Comparison of ENCODE assay signal across 26 cellular contexts in genomic region chr13:99159331-99160061, GRCh38.
"Had no signal": no experiment of that assay in that cellular context is flagged by ENCODE, and none has a peak within 500 bp of the region (broad histone marks: within the 10 kb centered on the region; RNA-seq: fewer than 3 reads in every experiment).

No MANE protein-coding gene starts in this region.

- H3K27ac Mint-ChIP-seq: activated CD4-positive, alpha-beta memory T cell treated with anti-CD3 and anti-CD28 coated beads for 36 hours; activated naive CD4-positive, alpha-beta T cell treated with anti-CD3 and anti-CD28 coated beads for 36 hours; activated naive CD8-positive, alpha-beta T cell; T-helper 17 cell; WTC11 had no signal

- H3K36me3 Mint-ChIP-seq: activated CD4-positive, alpha-beta memory T cell treated with anti-CD3 and anti-CD28 coated beads for 36 hours; WTC11 had no signal

- H3K4me3 Mint-ChIP-seq: activated CD4-positive, alpha-beta memory T cell treated with anti-CD3 and anti-CD28 coated beads for 36 hours; activated naive CD4-positive, alpha-beta T cell treated with anti-CD3 and anti-CD28 coated beads for 36 hours; activated naive CD8-positive, alpha-beta T cell; activated T-cell treated with anti-CD3 and anti-CD28 coated beads, Interleukin-2, amount 50 U/mL, for 4 hours; T-helper 17 cell; WTC11 had no signal

- H3K4me1 ChIP-seq: Peyer's patch had no signal

- H3K4me1 Mint-ChIP-seq: WTC11 had no signal

- H3K27me3 Mint-ChIP-seq: activated naive CD8-positive, alpha-beta T cell had no signal

- H3K27me3 ChIP-seq: brain microvascular endothelial cell, MG63, Peyer's patch had no signal

- H3K9me3 Mint-ChIP-seq: activated CD4-positive, alpha-beta memory T cell treated with anti-CD3 and anti-CD28 coated beads for 36 hours; activated naive CD4-positive, alpha-beta T cell treated with anti-CD3 and anti-CD28 coated beads for 36 hours; activated T-cell treated with anti-CD3 and anti-CD28 coated beads, Interleukin-2, amount 50 U/mL, for 4 hours had no signal

- H3K9me3 ChIP-seq: MG63, Peyer's patch had no signal

- DNase-seq: activated CD4-positive, alpha-beta memory T cell treated with anti-CD3 and anti-CD28 coated beads for 36 hours; activated CD4-positive, alpha-beta T cell treated with anti-CD3 and anti-CD28 coated beads for 48 hours; activated CD4-positive, CD25-positive, alpha-beta regulatory T cell treated with anti-CD3 and anti-CD28 coated beads, Interleukin-2, amount 50 U/mL, for 72 hours; activated CD8-positive, alpha-beta memory T cell treated with anti-CD3 and anti-CD28 coated beads for 24 hours; activated effector memory CD4-positive, alpha-beta T cell treated with anti-CD3 and anti-CD28 coated beads, Interleukin-2, amount 50 U/mL, for 16 hours; activated naive CD4-positive, alpha-beta T cell treated with anti-CD3 and anti-CD28 coated beads for 36 hours; activated T-cell treated with anti-CD3 and anti-CD28 coated beads, Interleukin-2, amount 50 U/mL, for 4 hours; amygdala; brain microvascular endothelial cell; MG63; MV-4-11; NCI-H1092 treated with DMSO at 0.1 percent for 48 hours; NCI-H1417 treated with DMSO at 0.1 percent for 48 hours; NCI-H1694; NCI-H2029; NCI-H2107; NCI-H2171 treated with DMSO at 0.1 percent for 48 hours; NCI-H526; NCI-H774; NK-92 treated with Interleukin-12 subunit alpha and Interleukin-12 subunit beta, amount 100 ng/mL, for 24 hours; Peyer's patch; SIG-M5; T-helper 17 cell; T-helper 9 cell had no signal

- H3K4me3 ChIP-seq: MG63, Peyer's patch had no signal

- H3K27ac ChIP-seq: brain microvascular endothelial cell, Peyer's patch had no signal

- H3K36me3 ChIP-seq: brain microvascular endothelial cell, MG63, Peyer's patch had no signal

- ATAC-seq: activated T-cell treated with anti-CD3 and anti-CD28 coated beads, Interleukin-2, amount 50 U/mL, for 4 hours; T-helper 17 cell; WTC11 had no signal
